29 cellular contexts compared by ENCODE assay signal in genomic region chr2:101427743-101428142, GRCh38. TPM values are rescaled to one million over a fixed set of nuclear protein-coding genes. Genes with fewer than 3 reads are reported as not detected.
"Had no signal": no experiment of that assay in that cellular context is flagged by ENCODE, and none has a peak within 500 bp of the region (broad histone marks: within the 10 kb centered on the region; RNA-seq: fewer than 3 reads in every experiment).

No MANE protein-coding gene starts in this region.

- H3K4me3 ChIP-seq: colonic mucosa, dorsolateral prefrontal cortex, esophagus muscularis mucosa, gastroesophageal sphincter, heart left ventricle, hepatocyte, left lung, lower lobe of right lung, mucosa of descending colon had no signal

- H3K4me1 ChIP-seq: colonic mucosa, esophagus muscularis mucosa, foreskin keratinocyte, gastroesophageal sphincter, left lung, lower lobe of right lung had no signal

- DNase-seq: colonic mucosa; dermis blood vessel endothelial cell; dorsolateral prefrontal cortex; effector CD4-positive, alpha-beta T cell; effector memory CD4-positive, alpha-beta T cell; foreskin keratinocyte; heart left ventricle; hypothalamus; immature natural killer cell; islet precursor cell; kidney; kidney glomerular epithelial cell; left colon; left lung; left ventricle myocardium superior; lower lobe of right lung; mesenchymal stem cell; mucosa of descending colon; naive B cell had no signal

- H3K9me3 ChIP-seq: colonic mucosa, esophagus muscularis mucosa, gastroesophageal sphincter, heart left ventricle, left lung, lower lobe of right lung, mucosa of descending colon had no signal

- H3K36me3 ChIP-seq: colonic mucosa, esophagus muscularis mucosa, gastroesophageal sphincter, heart left ventricle, left lung, lower lobe of right lung had no signal

- H3K4me2 ChIP-seq: hepatocyte had no signal

- ATAC-seq: foreskin keratinocyte, gastroesophageal sphincter, left colon, left lung, lower lobe of right lung, mucosa of descending colon had no signal

- H3K27me3 ChIP-seq: colonic mucosa, dorsolateral prefrontal cortex, esophagus muscularis mucosa, foreskin keratinocyte, gastroesophageal sphincter, heart left ventricle, hepatocyte, left lung had no signal

- FAIRE-seq: endothelial cell of umbilical vein, frontal cortex, kidney had no signal

- H3K27ac ChIP-seq: colonic mucosa, dorsolateral prefrontal cortex, esophagus muscularis mucosa, foreskin keratinocyte, gastroesophageal sphincter, hepatocyte, left lung, lower lobe of right lung had no signal

- H2AFZ ChIP-seq: hepatocyte had no signal

- H3K79me2 ChIP-seq: hepatocyte had no signal

RNA-seq across cellular contexts. Expression of gene CREG2, which starts 40.4 kb away (rescaled TPM):
- total RNA-seq: epithelial cell of proximal tubule, esophagus muscularis mucosa, fibroblast of villous mesenchyme, left lung, left ventricle myocardium superior, lower leg skin, lower lobe of right lung, lung microvascular endothelial cell, mesenteric fat pad had no signal
- polyA plus RNA-seq: heart left ventricle, immature natural killer cell had no signal

RNA-seq across cellular contexts. Expression of gene RFX8, which starts 47.2 kb away (rescaled TPM):
- total RNA-seq: colonic mucosa, epithelial cell of proximal tubule, hepatocyte, left colon, left ventricle myocardium superior, lower lobe of right lung, lung microvascular endothelial cell, mucosa of descending colon had no signal
- polyA plus RNA-seq: immature natural killer cell had no signal
